Comparison of ENCODE assay signal across 1 cellular context in genomic region chr1:213669512-213669911, GRCh38.
TF ChIP-seq lines count a peak whose summit lies in the region.

No MANE protein-coding gene starts in this region.

TF ChIP-seq in H1, 55 proteins besides CTCF, POLR2A, EP300 and RAD21:
- no peak for TF ChIP-seq PHF8 (conservative IDR thresholded peaks at IDR 0.05; ENCODE audit: low read depth, low read length)
- TF ChIP-seq CEBPB (IDR thresholded peaks at IDR 0.05; ENCODE audit: low read depth, low read length): no peak
- TF ChIP-seq, protein P1, sequence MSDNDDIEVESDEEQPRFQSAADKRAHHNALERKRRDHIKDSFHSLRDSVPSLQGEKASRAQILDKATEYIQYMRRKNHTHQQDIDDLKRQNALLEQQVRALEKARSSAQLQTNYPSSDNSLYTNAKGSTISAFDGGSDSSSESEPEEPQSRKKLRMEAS (IDR thresholded peaks at IDR 0.05): no peak
- no peak for TF ChIP-seq CBX5 (IDR thresholded peaks at IDR 0.05; ENCODE audit: low read depth, low read length)
- TF ChIP-seq GTF2F1 (IDR thresholded peaks at IDR 0.05; ENCODE audit: borderline replicate concordance, low read depth, low read length): no peak
- no peak for TF ChIP-seq KDM5A (IDR thresholded peaks at IDR 0.05; ENCODE audit: low read length)
- TF ChIP-seq MAFK (IDR thresholded peaks at IDR 0.05; ENCODE audit: low read depth, low read length): no peak
- no peak for TF ChIP-seq JUN (IDR thresholded peaks at IDR 0.05; ENCODE audit: low read depth, low read length)
- no peak for TF ChIP-seq KDM1A (IDR thresholded peaks at IDR 0.05; ENCODE audit: borderline replicate concordance, low read length)
- TF ChIP-seq BACH1 (IDR thresholded peaks at IDR 0.05; ENCODE audit: low read length): no peak
- no peak for TF ChIP-seq SAP30 (IDR thresholded peaks at IDR 0.05; ENCODE audit: insufficient read depth, insufficient replicate concordance, low read length)
- no peak for TF ChIP-seq POU5F1 (IDR thresholded peaks at IDR 0.05; ENCODE audit: low read depth, low read length)
- no peak for TF ChIP-seq CHD1 (IDR thresholded peaks at IDR 0.05; ENCODE audit: low read depth, low read length)
- TF ChIP-seq GABPA (IDR thresholded peaks at IDR 0.05; ENCODE audit: borderline replicate concordance, insufficient read depth, low read length): no peak
- TF ChIP-seq, protein P2, sequence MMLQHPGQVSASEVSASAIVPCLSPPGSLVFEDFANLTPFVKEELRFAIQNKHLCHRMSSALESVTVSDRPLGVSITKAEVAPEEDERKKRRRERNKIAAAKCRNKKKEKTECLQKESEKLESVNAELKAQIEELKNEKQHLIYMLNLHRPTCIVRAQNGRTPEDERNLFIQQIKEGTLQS (IDR thresholded peaks at IDR 0.05; ENCODE audit: insufficient read depth, low read depth, low read length): no peak
- no peak for TF ChIP-seq RBBP5 (IDR thresholded peaks at IDR 0.05; ENCODE audit: borderline replicate concordance, low read depth, low read length)
TF ChIP-seq in H1: peak in this region for 0.
